ENCODE assay signal across 31 cellular contexts in genomic region chr18:9233771-9234440, GRCh38.
DNase-seq lines count a peak whose midpoint lies in the region; ATAC-seq and TF ChIP-seq lines count a peak whose summit lies in the region.
"Had no signal": no experiment of that assay in that cellular context is flagged by ENCODE, and none has a peak within 500 bp of the region (broad histone marks: within the 10 kb centered on the region; RNA-seq: fewer than 3 reads in every experiment).

No MANE protein-coding gene starts in this region.

- TF ChIP-seq CTCF in WTC11 (IDR thresholded peaks at IDR 0.05), result peak; percentile 22; the same call in 1 of the 2 replicates
- no peak for TF ChIP-seq CTCF in PC-9 (conservative IDR thresholded peaks at IDR 0.05)

- H3K36me3 Mint-ChIP-seq in activated T-cell treated with anti-CD3 and anti-CD28 coated beads, Interleukin-2, amount 50 U/mL, for 72 hours (ENCODE audit: insufficient read depth in 2 of 2), result peaks cover 41 to 72% of the 10 kb centered on the region in 2 donors
- H3K36me3 Mint-ChIP-seq in activated T-cell treated with anti-CD3 and anti-CD28 coated beads, Interleukin-2, amount 50 U/mL, for 4 hours (ENCODE audit: insufficient read depth), result peaks cover 81% of the 10 kb centered on the region
- peaks cover 27% of the 10 kb centered on the region for H3K36me3 Mint-ChIP-seq in WTC11

- H3K9me2 ChIP-seq in PC-9 (ENCODE audit: insufficient read depth), result no peaks in the 10 kb centered on the region

- no peaks in the 10 kb centered on the region for H3K4me1 ChIP-seq in PC-9 (replicated peaks; ENCODE audit: insufficient read depth)
- H3K4me1 ChIP-seq: right lobe of liver, spleen, vagina had no signal

- no peak overlapping the region for H2AFZ ChIP-seq in PC-9

- H3K27me3 Mint-ChIP-seq in activated T-cell treated with anti-CD3 and anti-CD28 coated beads, Interleukin-2, amount 50 U/mL, for 72 hours (ENCODE audit: low read depth), result no peaks in the 10 kb centered on the region
- no peaks in the 10 kb centered on the region for H3K27me3 Mint-ChIP-seq in activated T-cell treated with anti-CD3 and anti-CD28 coated beads, Interleukin-2, amount 50 U/mL, for 4 hours (ENCODE audit: low read depth)
- H3K27me3 Mint-ChIP-seq in WTC11 (ENCODE audit: low read depth), result no peaks in the 10 kb centered on the region
- H3K27me3 Mint-ChIP-seq: activated naive CD8-positive, alpha-beta T cell treated with anti-CD3 and anti-CD28 coated beads, Interleukin-2, amount 50 U/mL, for 24 hours; CD4-positive, alpha-beta T cell; stimulated activated naive CD8-positive, alpha-beta T cell treated with anti-CD3 and anti-CD28 coated beads, Interleukin-15, Interleukin-2, amounts not matched to agents 100 ng/mL and 50 ng/mL, for 24 hours had no signal

- H3K79me2 ChIP-seq in PC-9 (ENCODE audit: low read depth), result no peaks in the 10 kb centered on the region

- no peak overlapping the region for H3K4me2 ChIP-seq in PC-9

- intact Hi-C loops in PC-9 (cut with micrococcal nuclease; ENCODE audit: unreplicated experiment), result no loop called here

- peak overlapping the region; percentile 43 for H3K27ac ChIP-seq in substantia nigra (ENCODE audit: low read depth, low read length, poor library complexity, severe bottlenecking)
- H3K27ac ChIP-seq in PC-9, result no peak overlapping the region
- H3K27ac ChIP-seq: esophagus muscularis mucosa, neutrophil, right lobe of liver, spleen, thoracic aorta, vagina had no signal

- H3K9me3 Mint-ChIP-seq in activated T-cell treated with anti-CD3 and anti-CD28 coated beads, Interleukin-2, amount 50 U/mL, for 72 hours, result peaks cover 9 to 18% of the 10 kb centered on the region in 2 donors
- peaks cover 21% of the 10 kb centered on the region for H3K9me3 Mint-ChIP-seq in activated T-cell treated with anti-CD3 and anti-CD28 coated beads, Interleukin-2, amount 50 U/mL, for 4 hours
- H3K9me3 Mint-ChIP-seq in WTC11, result peaks cover 22% of the 10 kb centered on the region

- H3K4me3 ChIP-seq in PC-9, result no peak overlapping the region
- H3K4me3 ChIP-seq: esophagus muscularis mucosa, GM12878, right lobe of liver, spleen, thoracic aorta, vagina had no signal

- no peak for ATAC-seq in activated T-cell treated with anti-CD3 and anti-CD28 coated beads, Interleukin-2, amount 50 U/mL, for 72 hours (replicated peaks in 1 of 2)
- no peak for ATAC-seq in activated T-cell treated with anti-CD3 and anti-CD28 coated beads, Interleukin-2, amount 50 U/mL, for 4 hours
- ATAC-seq in WTC11, result peak; percentile 98
- ATAC-seq: activated naive CD8-positive, alpha-beta T cell treated with anti-CD3 and anti-CD28 coated beads, Interleukin-2, amount 50 U/mL, for 24 hours; GM12878; left lobe of liver had no signal

- DNase-seq in activated T-cell treated with anti-CD3 and anti-CD28 coated beads, Interleukin-2, amount 50 U/mL, for 72 hours, result no peak
- no peak for DNase-seq in activated T-cell treated with anti-CD3 and anti-CD28 coated beads, Interleukin-2, amount 50 U/mL, for 4 hours
- DNase-seq in WTC11 (ENCODE audit: low spot score) (peak; percentile 51), iPS-NIHi11 (ENCODE audit: low spot score) (peak; percentile 31), substantia nigra (lab: John Stamatoyannopoulos, UW) (peak in 26 of 49 donors; percentile 1 to 59 (median 10)), germinal center (ENCODE audit: low spot score) (no peak), PC-9 (no peak), NCI-H748 treated with DMSO at 0.1 percent for 48 hours (lab: John Stamatoyannopoulos, UW) (no peak)
- DNase-seq: activated CD4-positive, alpha-beta T cell treated with anti-CD3 and anti-CD28 coated beads for 1 hour; activated naive CD8-positive, alpha-beta T cell treated with anti-CD3 and anti-CD28 coated beads, Interleukin-2, amount 50 U/mL, for 24 hours; CD4-positive, alpha-beta T cell; central memory CD4-positive, alpha-beta T cell; cortex of kidney; EL; foreskin fibroblast; KG1; mesenchymal stem cell; MM.1S; NCI-H2029 treated with DMSO at 0.1 percent for 48 hours; NCI-H524 treated with DMSO at 0.1 percent for 48 hours; right lobe of liver; Right ventricle myocardium superior; spleen; stimulated activated CD4-positive, alpha-beta T cell treated with anti-CD3 and anti-CD28 coated beads, Interleukin-2, amount 100 ng/mL, for 24 hours had no signal

- H3F3A ChIP-seq in PC-9 (ENCODE audit: insufficient read depth, low read depth), result no peaks in the 10 kb centered on the region

- H3K27ac Mint-ChIP-seq in activated T-cell treated with anti-CD3 and anti-CD28 coated beads, Interleukin-2, amount 50 U/mL, for 72 hours, result peak overlapping the region; percentile 13
- H3K27ac Mint-ChIP-seq in WTC11, result peak overlapping the region; percentile 31; the same call in 1 of the 2 replicates
- H3K27ac Mint-ChIP-seq: activated naive CD8-positive, alpha-beta T cell treated with anti-CD3 and anti-CD28 coated beads, Interleukin-2, amount 50 U/mL, for 24 hours; CD4-positive, alpha-beta T cell; stimulated activated naive CD8-positive, alpha-beta T cell treated with anti-CD3 and anti-CD28 coated beads, Interleukin-15, Interleukin-2, amounts not matched to agents 100 ng/mL and 50 ng/mL, for 24 hours had no signal

- no peaks in the 10 kb centered on the region; the same call in 1 of the 2 replicates for H4K20me1 ChIP-seq in PC-9 (ENCODE audit: insufficient read depth)

- 0 out of 2 replicates have a peak, but pooled peaks cover 6% of the 10 kb centered on the region for H3K36me3 ChIP-seq in PC-9 (ENCODE audit: low read depth)

- POLR2A ChIA-PET in WTC11 (lab: Charles Lee), result interaction anchor here (1.2 kb wide), 1 partner anchor 100 kb away, joined by 3 read pairs; no protein-coding TSS in a partner anchor
- POLR2A ChIA-PET in PC-9 (lab: Charles Lee; ENCODE audit: unreplicated experiment), result no interaction called here

- CTCF ChIA-PET in WTC11 (lab: Charles Lee) (interaction anchor here (0.9 to 1.9 kb wide), 6 partner anchors 12 to 170 kb away, joined by 3 to 6 read pairs (median 3); partner anchors contain the start of gene TWSG1), PC-9 (lab: Charles Lee) (no interaction called here)

- H3K27me3 ChIP-seq in PC-9 (ENCODE audit: insufficient read depth, low read depth), result no peaks in the 10 kb centered on the region
- H3K27me3 ChIP-seq: esophagus muscularis mucosa, neutrophil, right lobe of liver, spleen, vagina had no signal

- H3K9me3 ChIP-seq in PC-9 (ENCODE audit: insufficient read depth, low read depth), result peaks cover 18% of the 10 kb centered on the region; the same call in 1 of the 2 replicates
- H3K9me3 ChIP-seq: neutrophil, right lobe of liver had no signal

- H3K4me1 Mint-ChIP-seq in activated T-cell treated with anti-CD3 and anti-CD28 coated beads, Interleukin-2, amount 50 U/mL, for 72 hours (ENCODE audit: low read depth), result peaks cover 5% of the 10 kb centered on the region
- peaks cover 19% of the 10 kb centered on the region for H3K4me1 Mint-ChIP-seq in activated T-cell treated with anti-CD3 and anti-CD28 coated beads, Interleukin-2, amount 50 U/mL, for 4 hours (ENCODE audit: low read depth)
- H3K4me1 Mint-ChIP-seq in WTC11, result no peaks in the 10 kb centered on the region
- H3K4me1 Mint-ChIP-seq: activated naive CD8-positive, alpha-beta T cell treated with anti-CD3 and anti-CD28 coated beads, Interleukin-2, amount 50 U/mL, for 24 hours had no signal

- BruUV-seq in PC-9 (replicated peaks; lab: Mats Ljungman, UMichigan), result no TSS peak

- no peak overlapping the region for H3K4me3 Mint-ChIP-seq in activated T-cell treated with anti-CD3 and anti-CD28 coated beads, Interleukin-2, amount 50 U/mL, for 72 hours
- H3K4me3 Mint-ChIP-seq in activated T-cell treated with anti-CD3 and anti-CD28 coated beads, Interleukin-2, amount 50 U/mL, for 4 hours, result no peak overlapping the region
- no peak overlapping the region for H3K4me3 Mint-ChIP-seq in WTC11
- H3K4me3 Mint-ChIP-seq: activated naive CD8-positive, alpha-beta T cell treated with anti-CD3 and anti-CD28 coated beads, Interleukin-2, amount 50 U/mL, for 24 hours; CD4-positive, alpha-beta T cell; stimulated activated naive CD8-positive, alpha-beta T cell treated with anti-CD3 and anti-CD28 coated beads, Interleukin-15, Interleukin-2, amounts not matched to agents 100 ng/mL and 50 ng/mL, for 24 hours had no signal

TF ChIP-seq in WTC11, 78 proteins besides CTCF, POLR2A, EP300 and RAD21:
- TF ChIP-seq E2F5 (CRISPR knock-in tag; IDR thresholded peaks at IDR 0.05) (no peak), ZNF232 (CRISPR knock-in tag; IDR thresholded peaks at IDR 0.05) (no peak), SP1 (CRISPR knock-in tag; conservative IDR thresholded peaks at IDR 0.05) (no peak)
- TF ChIP-seq, protein P1, sequence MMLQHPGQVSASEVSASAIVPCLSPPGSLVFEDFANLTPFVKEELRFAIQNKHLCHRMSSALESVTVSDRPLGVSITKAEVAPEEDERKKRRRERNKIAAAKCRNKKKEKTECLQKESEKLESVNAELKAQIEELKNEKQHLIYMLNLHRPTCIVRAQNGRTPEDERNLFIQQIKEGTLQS (CRISPR knock-in tag; conservative IDR thresholded peaks at IDR 0.05), result no peak
- TF ChIP-seq, protein P2, sequence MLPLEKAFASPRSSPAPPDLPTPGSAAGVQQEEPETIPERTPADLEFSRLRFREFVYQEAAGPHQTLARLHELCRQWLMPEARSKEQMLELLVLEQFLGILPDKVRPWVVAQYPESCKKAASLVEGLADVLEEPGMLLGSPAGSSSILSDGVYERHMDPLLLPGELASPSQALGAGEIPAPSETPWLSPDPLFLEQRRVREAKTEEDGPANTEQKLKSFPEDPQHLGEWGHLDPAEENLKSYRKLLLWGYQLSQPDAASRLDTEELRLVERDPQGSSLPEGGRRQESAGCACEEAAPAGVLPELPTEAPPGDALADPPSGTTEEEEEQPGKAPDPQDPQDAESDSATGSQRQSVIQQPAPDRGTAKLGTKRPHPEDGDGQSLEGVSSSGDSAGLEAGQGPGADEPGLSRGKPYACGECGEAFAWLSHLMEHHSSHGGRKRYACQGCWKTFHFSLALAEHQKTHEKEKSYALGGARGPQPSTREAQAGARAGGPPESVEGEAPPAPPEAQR (CRISPR knock-in tag; IDR thresholded peaks at IDR 0.05), result no peak

Comparison
In these comparisons a context has a peak if more than half of its experiments do, and no peak if none do; other contexts are left out.
1. DNase-seq: peak in WTC11 (single experiment), iPS-NIHi11 (single experiment) and substantia nigra (26 of 49); none in activated T-cell treated with anti-CD3 and anti-CD28 coated beads, Interleukin-2, amount 50 U/mL, for 72 hours (0 of 2), activated T-cell treated with anti-CD3 and anti-CD28 coated beads, Interleukin-2, amount 50 U/mL, for 4 hours (single experiment), germinal center (single experiment), PC-9 (0 of 2) and NCI-H748 treated with DMSO at 0.1 percent for 48 hours (single experiment).